13 cellular contexts compared by ENCODE assay signal in the genomic region with DNA sequence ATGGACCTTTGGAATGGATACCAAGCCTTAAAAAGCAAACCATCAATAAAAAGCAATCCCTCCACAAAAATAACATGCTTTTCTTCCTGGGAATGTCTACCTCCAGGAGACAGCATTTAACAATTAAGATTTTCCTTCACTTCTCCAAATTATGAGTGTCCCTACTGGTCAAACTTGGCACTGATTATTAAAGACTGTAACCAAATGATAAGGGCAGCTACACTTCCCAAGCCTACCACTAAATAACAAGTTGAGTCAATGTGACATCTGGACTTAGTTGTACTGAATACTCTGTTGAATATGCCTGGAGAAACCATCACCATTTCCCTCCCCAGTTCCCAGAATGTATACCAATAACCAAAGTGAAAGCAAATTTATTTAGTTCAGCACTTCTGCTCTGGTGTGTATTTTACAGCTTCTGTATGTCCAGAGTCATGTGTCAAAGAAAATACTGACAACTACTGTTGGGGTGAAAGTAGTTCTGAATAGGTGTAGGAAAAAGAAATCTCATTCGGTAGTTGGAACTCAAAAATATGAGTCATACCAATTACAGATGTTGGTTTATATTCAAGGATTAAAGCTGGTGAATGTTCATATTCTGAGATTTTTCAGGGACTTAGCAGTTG.
"Had no signal": no experiment of that assay in that cellular context is flagged by ENCODE, and none has a peak within 500 bp of the region (broad histone marks: within the 10 kb centered on the region; RNA-seq: fewer than 3 reads in every experiment).

No MANE protein-coding gene starts in this region.

- DNase-seq: activated CD4-positive, alpha-beta T cell treated with anti-CD3 and anti-CD28 coated beads for 1 hour; activated CD4-positive, alpha-beta T cell treated with anti-CD3 and anti-CD28 coated beads, Interleukin-2, amount 50 U/mL, for 48 hours; activated T-cell treated with anti-CD3 and anti-CD28 coated beads, Interleukin-2, amount 50 U/mL, for 24 hours; adrenal gland; erythroblast; islet precursor cell; naive thymus-derived CD4-positive, alpha-beta T cell; T-helper 9 cell had no signal

- H3K27ac Mint-ChIP-seq: activated naive CD4-positive, alpha-beta T cell treated with anti-CD3 and anti-CD28 coated beads, Interleukin-2, amount 50 U/mL, for 24 hours; activated T-cell treated with anti-CD3 and anti-CD28 coated beads, Interleukin-2, amount 50 U/mL, for 24 hours; naive thymus-derived CD4-positive, alpha-beta T cell; stimulated activated effector memory CD8-positive, alpha-beta T cell treated with anti-CD3 and anti-CD28 coated beads, Interleukin-12 subunit alpha, Interleukin-12 subunit beta, amount 100 ng/mL, for 72 hours had no signal

- H3K27me3 Mint-ChIP-seq: activated naive CD4-positive, alpha-beta T cell treated with anti-CD3 and anti-CD28 coated beads, Interleukin-2, amount 50 U/mL, for 24 hours; activated T-cell treated with anti-CD3 and anti-CD28 coated beads, Interleukin-2, amount 50 U/mL, for 24 hours; naive thymus-derived CD4-positive, alpha-beta T cell had no signal

- H3K27me3 ChIP-seq: adrenal gland, neutrophil had no signal

- H3K36me3 Mint-ChIP-seq: activated naive CD4-positive, alpha-beta T cell treated with anti-CD3 and anti-CD28 coated beads, Interleukin-2, amount 50 U/mL, for 24 hours; naive thymus-derived CD4-positive, alpha-beta T cell; stimulated activated effector memory CD8-positive, alpha-beta T cell treated with anti-CD3 and anti-CD28 coated beads, Interleukin-12 subunit alpha, Interleukin-12 subunit beta, amount 100 ng/mL, for 72 hours had no signal

- H3K27ac ChIP-seq: adrenal gland, neutrophil, parathyroid adenoma had no signal

- H3K4me1 Mint-ChIP-seq: activated naive CD4-positive, alpha-beta T cell treated with anti-CD3 and anti-CD28 coated beads, Interleukin-2, amount 50 U/mL, for 24 hours; naive thymus-derived CD4-positive, alpha-beta T cell; stimulated activated effector memory CD8-positive, alpha-beta T cell treated with anti-CD3 and anti-CD28 coated beads, Interleukin-12 subunit alpha, Interleukin-12 subunit beta, amount 100 ng/mL, for 72 hours had no signal

- H3K36me3 ChIP-seq: adrenal gland, neutrophil had no signal

- H3K4me3 Mint-ChIP-seq: activated naive CD4-positive, alpha-beta T cell treated with anti-CD3 and anti-CD28 coated beads, Interleukin-2, amount 50 U/mL, for 24 hours; activated T-cell treated with anti-CD3 and anti-CD28 coated beads, Interleukin-2, amount 50 U/mL, for 24 hours; naive thymus-derived CD4-positive, alpha-beta T cell; stimulated activated effector memory CD8-positive, alpha-beta T cell treated with anti-CD3 and anti-CD28 coated beads, Interleukin-12 subunit alpha, Interleukin-12 subunit beta, amount 100 ng/mL, for 72 hours had no signal

- H3K9me3 ChIP-seq: adrenal gland, neutrophil had no signal

- H3K4me3 ChIP-seq: adrenal gland, lung had no signal

- H3K4me1 ChIP-seq: adrenal gland, parathyroid adenoma had no signal
